ENCODE assay signal across 29 cellular contexts in the genomic region with DNA sequence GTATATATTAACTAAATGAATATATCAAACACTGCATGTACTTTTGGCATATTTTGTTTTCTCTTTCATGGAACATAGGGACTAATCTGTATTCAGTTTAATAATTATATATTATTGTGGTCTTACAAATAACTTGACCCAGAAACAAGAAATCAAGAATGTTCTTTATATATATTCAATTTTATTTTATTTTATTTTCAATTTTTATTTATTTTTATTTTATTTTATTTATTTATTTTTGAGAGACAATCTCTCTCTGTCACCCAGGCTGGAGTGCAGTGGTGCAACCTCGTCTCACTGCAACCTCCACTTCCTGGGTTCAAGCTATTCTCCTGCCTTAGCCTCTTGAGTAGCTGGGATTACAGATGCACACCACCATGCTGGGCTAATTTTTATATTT.
"Had no signal": no experiment of that assay in that cellular context is flagged by ENCODE, and none has a peak within 500 bp of the region (broad histone marks: within the 10 kb centered on the region; RNA-seq: fewer than 3 reads in every experiment).

No MANE protein-coding gene starts in this region.

- H3K9me3 ChIP-seq: suprapubic skin, testis, thoracic aorta, thyroid gland, tibial artery, transverse colon, upper lobe of left lung, upper lobe of right lung, uterus, vagina had no signal

- H3K27me3 ChIP-seq: stomach, suprapubic skin, testis, thyroid gland, tibial artery, tibial nerve, transverse colon, upper lobe of left lung, upper lobe of right lung, uterus, vagina had no signal

- FAIRE-seq: urothelium cell line had no signal

- H3K4me1 ChIP-seq: stomach, suprapubic skin, testis, thyroid gland, tibial artery, tibial nerve, transverse colon, upper lobe of left lung, upper lobe of right lung, uterus, vagina had no signal

- H3K4me1 Mint-ChIP-seq: stimulated activated effector memory CD8-positive, alpha-beta T cell treated with anti-CD3 and anti-CD28 coated beads, Interleukin-12 subunit alpha, Interleukin-12 subunit beta, amount 100 ng/mL, for 72 hours; stimulated activated memory B cell treated with anti-CD40 and anti-IgM and Interleukin-4, amounts not matched to agents 10 μg/mL and 1 μg/mL and 100 μg/mL, for 72 hours; stimulated activated naive B cell treated with anti-CD40 and anti-IgM and Interleukin-4, amounts not matched to agents 10 μg/mL and 1 μg/mL and 100 μg/mL, for 72 hours; stimulated activated naive CD8-positive, alpha-beta T cell treated with anti-CD3 and anti-CD28 coated beads, Interleukin-15, amount 100 ng/mL, for 72 hours had no signal

- DNase-seq: stimulated activated CD4-positive, alpha-beta T cell treated with anti-CD3 and anti-CD28 coated beads, Interleukin-2, amount 100 ng/mL, for 48 hours; stimulated activated CD4-positive, alpha-beta T cell treated with anti-CD3 and anti-CD28 coated beads, Interleukin-4, amount 100 ng/mL, for 1 hour; stimulated activated CD4-positive, alpha-beta T cell treated with anti-CD3 and anti-CD28 coated beads, Interleukin-4, amount 100 ng/mL, for 24 hours; stimulated activated CD4-positive, alpha-beta T cell treated with anti-CD3 and anti-CD28 coated beads, Interleukin-4, amount 100 ng/mL, for 4 hours; stimulated activated CD8-positive, alpha-beta memory T cell treated with anti-CD3 and anti-CD28 coated beads, Interleukin-4, amount 100 ng/mL, for 48 hours; stimulated activated naive B cell treated with anti-CD40 and anti-IgM and Interleukin-4, amounts not matched to agents 10 μg/mL and 1 μg/mL and 100 μg/mL, for 72 hours; stimulated activated naive CD4-positive, alpha-beta T cell; stimulated activated naive CD4-positive, alpha-beta T cell treated with Interleukin-2 at 50 U/mL for 16 hours; stimulated activated naive CD8-positive, alpha-beta T cell treated with anti-CD3 and anti-CD28 coated beads, Interleukin-15, amount 100 ng/mL, for 72 hours; stimulated activated naive CD8-positive, alpha-beta T cell treated with anti-CD3 and anti-CD28 coated beads, Interleukin-15, Interleukin-2, amounts not matched to agents 100 U/mL and 50 U/mL, for 24 hours; stomach; substantia nigra; testis; thyroid gland; tibial artery; transverse colon; trophoblast cell; upper lobe of left lung; upper lobe of right lung; uterus had no signal

- H3K36me3 Mint-ChIP-seq: stimulated activated effector memory CD8-positive, alpha-beta T cell treated with anti-CD3 and anti-CD28 coated beads, Interleukin-12 subunit alpha, Interleukin-12 subunit beta, amount 100 ng/mL, for 72 hours; stimulated activated memory B cell treated with anti-CD40 and anti-IgM and Interleukin-4, amounts not matched to agents 10 μg/mL and 1 μg/mL and 100 μg/mL, for 72 hours; type B pancreatic cell had no signal

- H3K27ac ChIP-seq: stomach, suprapubic skin, testis, thoracic aorta, thyroid gland, tibial artery, tibial nerve, transverse colon, upper lobe of left lung, upper lobe of right lung, uterus, vagina had no signal

- ATAC-seq: stimulated activated effector memory CD8-positive, alpha-beta T cell treated with anti-CD3 and anti-CD28 coated beads, Interleukin-12 subunit alpha, Interleukin-12 subunit beta, amount 100 ng/mL, for 72 hours; stimulated activated memory B cell treated with anti-CD40 and anti-IgM and Interleukin-4, amounts not matched to agents 10 μg/mL and 1 μg/mL and 100 μg/mL, for 72 hours; stimulated activated naive B cell treated with anti-CD40 and anti-IgM and Interleukin-4, amounts not matched to agents 10 μg/mL and 1 μg/mL and 100 μg/mL, for 72 hours; stimulated activated naive CD8-positive, alpha-beta T cell treated with anti-CD3 and anti-CD28 coated beads, Interleukin-15, amount 100 ng/mL, for 72 hours; stimulated activated naive CD8-positive, alpha-beta T cell treated with anti-CD3 and anti-CD28 coated beads, Interleukin-15, Interleukin-2, amounts not matched to agents 100 U/mL and 50 U/mL, for 24 hours; upper lobe of right lung had no signal

- H3K27ac Mint-ChIP-seq: stimulated activated effector memory CD8-positive, alpha-beta T cell treated with anti-CD3 and anti-CD28 coated beads, Interleukin-12 subunit alpha, Interleukin-12 subunit beta, amount 100 ng/mL, for 72 hours; stimulated activated memory B cell treated with anti-CD40 and anti-IgM and Interleukin-4, amounts not matched to agents 10 μg/mL and 1 μg/mL and 100 μg/mL, for 72 hours; stimulated activated naive B cell treated with anti-CD40 and anti-IgM and Interleukin-4, amounts not matched to agents 10 μg/mL and 1 μg/mL and 100 μg/mL, for 72 hours; stimulated activated naive CD8-positive, alpha-beta T cell treated with anti-CD3 and anti-CD28 coated beads, Interleukin-15, amount 100 ng/mL, for 72 hours; stimulated activated naive CD8-positive, alpha-beta T cell treated with anti-CD3 and anti-CD28 coated beads, Interleukin-15, Interleukin-2, amounts not matched to agents 100 ng/mL and 50 ng/mL, for 24 hours; type B pancreatic cell had no signal

- H3K4me3 ChIP-seq: stomach, suprapubic skin, testis, thoracic aorta, thyroid gland, tibial artery, tibial nerve, transverse colon, upper lobe of left lung, upper lobe of right lung, uterus, vagina had no signal

- H3K9me3 Mint-ChIP-seq: type B pancreatic cell had no signal

- H3K27me3 Mint-ChIP-seq: stimulated activated memory B cell treated with anti-CD40 and anti-IgM and Interleukin-4, amounts not matched to agents 10 μg/mL and 1 μg/mL and 100 μg/mL, for 72 hours; stimulated activated naive B cell treated with anti-CD40 and anti-IgM and Interleukin-4, amounts not matched to agents 10 μg/mL and 1 μg/mL and 100 μg/mL, for 72 hours; stimulated activated naive CD8-positive, alpha-beta T cell treated with anti-CD3 and anti-CD28 coated beads, Interleukin-15, amount 100 ng/mL, for 72 hours had no signal

- H3K4me3 Mint-ChIP-seq: stimulated activated effector memory CD8-positive, alpha-beta T cell treated with anti-CD3 and anti-CD28 coated beads, Interleukin-12 subunit alpha, Interleukin-12 subunit beta, amount 100 ng/mL, for 72 hours; stimulated activated memory B cell treated with anti-CD40 and anti-IgM and Interleukin-4, amounts not matched to agents 10 μg/mL and 1 μg/mL and 100 μg/mL, for 72 hours; stimulated activated naive B cell treated with anti-CD40 and anti-IgM and Interleukin-4, amounts not matched to agents 10 μg/mL and 1 μg/mL and 100 μg/mL, for 72 hours; stimulated activated naive CD8-positive, alpha-beta T cell treated with anti-CD3 and anti-CD28 coated beads, Interleukin-15, amount 100 ng/mL, for 72 hours; stimulated activated naive CD8-positive, alpha-beta T cell treated with anti-CD3 and anti-CD28 coated beads, Interleukin-15, Interleukin-2, amounts not matched to agents 100 ng/mL and 50 ng/mL, for 24 hours; type B pancreatic cell had no signal

- H3K36me3 ChIP-seq: stomach, suprapubic skin, thoracic aorta, thyroid gland, tibial artery, tibial nerve, transverse colon, upper lobe of left lung, upper lobe of right lung, uterus, vagina had no signal
